Comparison of ENCODE assay signal across 28 cellular contexts in the genomic region with DNA sequence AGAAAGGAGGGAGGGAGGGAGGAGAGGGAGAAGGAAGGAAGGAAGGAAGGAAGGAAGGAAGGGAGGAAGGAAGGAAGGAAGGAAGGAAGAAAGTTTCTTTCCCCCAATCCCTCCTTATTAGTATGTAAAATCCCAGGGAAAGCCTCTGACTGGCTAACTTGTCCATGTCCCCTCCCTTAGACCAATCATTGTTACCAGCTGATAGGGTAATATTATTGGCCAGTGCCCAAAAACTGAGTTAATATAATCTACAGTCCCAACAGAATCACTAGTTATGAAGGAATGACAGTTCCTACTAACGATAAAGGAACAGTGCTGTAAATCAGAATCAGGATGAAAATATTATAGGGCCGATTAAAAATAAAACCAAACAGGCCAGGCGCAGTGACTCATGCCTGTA.
"Had no signal": no experiment of that assay in that cellular context is flagged by ENCODE, and none has a peak within 500 bp of the region (broad histone marks: within the 10 kb centered on the region; RNA-seq: fewer than 3 reads in every experiment).

No MANE protein-coding gene starts in this region.

- H3K27me3 ChIP-seq: body of pancreas, colonic mucosa had no signal

- H3K4me3 ChIP-seq: body of pancreas, colonic mucosa had no signal

- ATAC-seq: activated CD4-positive, CD25-positive, alpha-beta regulatory T cell treated with anti-CD3 and anti-CD28 coated beads, Interleukin-2, amount 50 U/mL, for 24 hours; activated CD8-positive, alpha-beta T cell treated with anti-CD3 and anti-CD28 coated beads for 36 hours; activated T-cell treated with anti-CD3 and anti-CD28 coated beads, Interleukin-2, amount 50 U/mL, for 4 hours; activated T-helper 17 cell treated with anti-CD3 and anti-CD28 coated beads, Interleukin-2, amount 50 U/mL, for 72 hours; body of pancreas; esophagus mucosa; T-helper 17 cell had no signal

- FAIRE-seq: frontal cortex had no signal

- DNase-seq: activated B cell treated with CpG ODN at 0.5 μM for 24 hours; activated CD4-positive, alpha-beta T cell treated with anti-CD3 and anti-CD28 coated beads for 48 hours; activated CD4-positive, alpha-beta T cell treated with anti-CD3 and anti-CD28 coated beads, Interleukin-2, amount 50 U/mL, for 1 hour; activated CD4-positive, alpha-beta T cell treated with anti-CD3 and anti-CD28 coated beads, Interleukin-2, amount 50 U/mL, for 48 hours; activated CD8-positive, alpha-beta memory T cell treated with anti-CD3 and anti-CD28 coated beads for 24 hours; activated CD8-positive, alpha-beta T cell treated with anti-CD3 and anti-CD28 coated beads for 36 hours; activated effector memory CD4-positive, alpha-beta T cell treated with Interleukin-2 at 50 U/mL for 16 hours; activated gamma-delta T cell treated with Interleukin-2 at 50 U/mL for 16 hours; activated naive CD4-positive, alpha-beta T cell treated with anti-CD3 and anti-CD28 coated beads, Interleukin-2, amount 50 U/mL, for 16 hours; activated naive CD4-positive, alpha-beta T cell treated with Interleukin-2 at 50 U/mL for 16 hours; activated T-cell treated with anti-CD3 and anti-CD28 coated beads, Interleukin-2, amount 50 U/mL, for 4 hours; amniotic stem cell; aorta; body of pancreas; caudate nucleus; colonic mucosa; effector memory CD4-positive, alpha-beta T cell; endodermal cell; foreskin fibroblast; head of caudate nucleus; T-helper 1 cell; T-helper 17 cell; T1000; WERI-Rb-1 had no signal

- H3K4me1 ChIP-seq: colonic mucosa had no signal

- H3K27ac ChIP-seq: body of pancreas, colonic mucosa, WERI-Rb-1 had no signal

- H3K36me3 ChIP-seq: colonic mucosa, WERI-Rb-1 had no signal

- H3K9me3 ChIP-seq: body of pancreas, colonic mucosa had no signal
